Comparison of ENCODE assay signal across 23 cellular contexts in genomic region chr15:24966364-24967103, GRCh38.
"Had no signal": no experiment of that assay in that cellular context is flagged by ENCODE, and none has a peak within 500 bp of the region (broad histone marks: within the 10 kb centered on the region; RNA-seq: fewer than 3 reads in every experiment).

No MANE protein-coding gene starts in this region.

- H3K4me3 Mint-ChIP-seq: activated CD8-positive, alpha-beta memory T cell treated with anti-CD3 and anti-CD28 coated beads, Interleukin-2, amount 10 ng/mL, durations not matched to agents 7 days and 5 days; activated naive CD8-positive, alpha-beta T cell treated with anti-CD3 and anti-CD28 coated beads for 36 hours; central memory CD8-positive, alpha-beta T cell; effector memory CD8-positive, alpha-beta T cell; memory B cell; nephron had no signal

- H3K27ac ChIP-seq: esophagus squamous epithelium, gastroesophageal sphincter, neutrophil, ovary, prostate gland, thyroid gland, upper lobe of right lung, VCaP had no signal

- H3K4me3 ChIP-seq: esophagus squamous epithelium, gastroesophageal sphincter, ovary, prostate gland, thyroid gland, upper lobe of right lung had no signal

- H3K27me3 ChIP-seq: esophagus squamous epithelium, gastroesophageal sphincter, neutrophil, ovary, thyroid gland, upper lobe of right lung had no signal

- H3K36me3 ChIP-seq: neutrophil, ovary had no signal

- H3K9me3 ChIP-seq: neutrophil, prostate gland, thyroid gland had no signal

- DNase-seq: activated CD4-positive, alpha-beta T cell treated with anti-CD3 and anti-CD28 coated beads, Interleukin-2, amount 50 U/mL, for 48 hours; activated CD8-positive, alpha-beta memory T cell treated with anti-CD3 and anti-CD28 coated beads, Interleukin-2, amount 10 ng/mL, durations not matched to agents 7 days and 5 days; activated naive CD8-positive, alpha-beta T cell treated with anti-CD3 and anti-CD28 coated beads for 36 hours; activated T-cell treated with anti-CD3 and anti-CD28 coated beads for 4 hours; effector memory CD8-positive, alpha-beta T cell; esophagus squamous epithelium; head of caudate nucleus; hypothalamus; left cardiac atrium; ovary; stimulated activated CD4-positive, alpha-beta T cell treated with anti-CD3 and anti-CD28 coated beads, Interleukin-2, amount 100 ng/mL, for 48 hours; stimulated activated CD8-positive, alpha-beta memory T cell treated with anti-CD3 and anti-CD28 coated beads, Interleukin-4, amount 100 ng/mL, for 48 hours; stimulated activated naive CD4-positive, alpha-beta T cell; T-helper 2 cell; thyroid gland; upper lobe of right lung had no signal

- H3K9me3 Mint-ChIP-seq: central memory CD8-positive, alpha-beta T cell had no signal

- H3K27ac Mint-ChIP-seq: activated CD8-positive, alpha-beta memory T cell treated with anti-CD3 and anti-CD28 coated beads, Interleukin-2, amount 10 ng/mL, durations not matched to agents 7 days and 5 days; activated naive CD8-positive, alpha-beta T cell treated with anti-CD3 and anti-CD28 coated beads for 36 hours; memory B cell; nephron had no signal

- H3K4me1 ChIP-seq: esophagus squamous epithelium, gastroesophageal sphincter, prostate gland, thyroid gland, upper lobe of right lung had no signal

- H3K4me1 Mint-ChIP-seq: activated CD8-positive, alpha-beta memory T cell treated with anti-CD3 and anti-CD28 coated beads, Interleukin-2, amount 10 ng/mL, durations not matched to agents 7 days and 5 days; central memory CD8-positive, alpha-beta T cell; memory B cell; nephron had no signal

- ATAC-seq: activated CD8-positive, alpha-beta memory T cell treated with anti-CD3 and anti-CD28 coated beads, Interleukin-2, amount 10 ng/mL, durations not matched to agents 7 days and 5 days; effector memory CD8-positive, alpha-beta T cell; gastroesophageal sphincter; left cardiac atrium; upper lobe of right lung had no signal

- H3K27me3 Mint-ChIP-seq: activated CD8-positive, alpha-beta memory T cell treated with anti-CD3 and anti-CD28 coated beads, Interleukin-2, amount 10 ng/mL, durations not matched to agents 7 days and 5 days; activated naive CD8-positive, alpha-beta T cell treated with anti-CD3 and anti-CD28 coated beads for 36 hours; central memory CD8-positive, alpha-beta T cell; effector memory CD8-positive, alpha-beta T cell; memory B cell had no signal
